Comparison of ENCODE assay signal across 9 cellular contexts in the genomic region with DNA sequence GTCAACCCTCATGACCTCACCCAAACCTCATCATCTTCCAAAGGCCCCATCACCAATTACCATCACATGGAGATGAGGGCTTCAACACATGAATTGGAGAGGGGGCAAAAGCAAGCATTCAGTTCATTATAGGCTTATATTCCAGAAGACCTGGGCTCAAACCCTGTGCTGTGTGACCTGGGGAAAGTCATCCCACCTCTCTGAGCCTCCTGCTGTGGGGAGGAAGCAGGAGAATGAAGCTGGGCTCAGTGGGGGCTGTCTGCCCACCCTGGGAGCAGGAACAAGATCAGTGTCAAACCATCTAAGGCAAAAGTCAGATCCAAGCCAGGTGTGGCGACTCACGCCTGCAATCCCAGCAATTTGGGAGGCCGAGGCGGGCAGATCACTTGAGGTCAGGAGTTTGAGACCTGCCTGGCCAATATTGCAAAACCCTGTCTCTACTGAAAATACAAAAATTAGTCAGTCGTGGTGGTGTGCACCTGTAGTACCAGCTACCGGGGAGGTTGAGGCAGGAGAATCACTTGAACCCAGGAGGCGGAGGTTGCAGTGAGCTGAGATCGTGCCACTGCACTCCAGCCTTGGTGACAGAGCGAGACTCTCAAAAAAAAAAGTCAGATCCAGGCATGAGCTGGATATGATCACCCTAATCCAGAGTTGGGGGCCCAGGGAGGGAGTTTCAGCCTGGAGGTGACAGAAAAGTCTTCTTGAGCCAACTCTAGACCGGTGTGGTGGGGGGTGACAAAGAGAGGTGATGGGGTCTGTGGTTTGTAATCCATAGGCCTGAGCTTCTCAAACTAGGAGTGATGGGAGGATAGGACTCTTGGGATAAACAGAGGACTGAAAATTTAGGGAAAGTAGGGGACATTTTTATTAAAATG. TPM values are rescaled to one million over a fixed set of nuclear protein-coding genes. Genes with fewer than 3 reads are reported as not detected.
DNase-seq lines count a peak whose midpoint lies in the region; ATAC-seq and TF ChIP-seq lines count a peak whose summit lies in the region.
"Had no signal": no experiment of that assay in that cellular context is flagged by ENCODE, and none has a peak within 500 bp of the region (broad histone marks: within the 10 kb centered on the region; RNA-seq: fewer than 3 reads in every experiment).

No MANE protein-coding gene starts in this region.

- DNase-seq in left ventricle myocardium inferior: no peak
- DNase-seq in Right ventricle myocardium inferior (ENCODE audit: missing footprints): no peak
- no peak for DNase-seq in mammary epithelial cell
- DNase-seq in SK-N-SH: no peak
- DNase-seq in putamen (ENCODE audit: low spot score): no peak
- no peak for DNase-seq in glomerular visceral epithelial cell (ENCODE audit: extremely low spot score)
- no peak for DNase-seq in NCI-H510A treated with DMSO at 0.1 percent for 48 hours (lab: John Stamatoyannopoulos, UW)
- DNase-seq: NCI-H146 had no signal

- H3K9me3 ChIP-seq in left ventricle myocardium inferior (replicated peaks): no peaks in the 10 kb centered on the region
- no peaks in the 10 kb centered on the region for H3K9me3 ChIP-seq in mammary epithelial cell (replicated peaks; ENCODE audit: insufficient read depth, low read length)
- H3K9me3 ChIP-seq in SK-N-SH: no peaks in the 10 kb centered on the region

- ATAC-seq in Right ventricle myocardium inferior: no peak

- H3F3A ChIP-seq in SK-N-SH (replicated peaks; ENCODE audit: insufficient read depth): peaks cover 42% of the 10 kb centered on the region

- peaks cover 29% of the 10 kb centered on the region for H3K4me1 Mint-ChIP-seq in nephron

- in situ Hi-C loops in mammary epithelial cell (cut with MboI; ENCODE audit: low sequenced_read_pairs in 2 of 2): no loop called here

- TF ChIP-seq EP300 in SK-N-SH (IDR thresholded peaks at IDR 0.05; ENCODE audit: borderline replicate concordance in 1 of 2, low read depth in 1 of 2, low read length in 1 of 2): no peak

- peaks cover 82% of the 10 kb centered on the region for H3K79me2 ChIP-seq in mammary epithelial cell (ENCODE audit: insufficient read depth, low read length)
- peaks cover 24% of the 10 kb centered on the region for H3K79me2 ChIP-seq in SK-N-SH (ENCODE audit: insufficient read depth)

- H3K27ac ChIP-seq in left ventricle myocardium inferior (replicated peaks) (peak overlapping the region; percentile 97), mammary epithelial cell (ENCODE audit: insufficient read depth, low read depth, low read length) (peak overlapping the region; percentile 29), SK-N-SH (ENCODE audit: low read depth in 2 of 2, low read length in 1 of 2) (no peak overlapping the region)

- BruUV-seq in mammary epithelial cell (replicated peaks; lab: Mats Ljungman, UMichigan): no TSS peak

- intact Hi-C loops in left ventricle myocardium inferior (cut with micrococcal nuclease): no loop called here
- intact Hi-C loops in Right ventricle myocardium inferior (cut with DNase I): loop anchor here (10.0 kb wide), 1 partner anchor 310 kb away; no protein-coding TSS in a partner anchor
- intact Hi-C loops in mammary epithelial cell (cut with micrococcal nuclease): no loop called here

- CTCF ChIA-PET in mammary epithelial cell (lab: Charles Lee; ENCODE audit: low non-redundant PET): no interaction called here
- CTCF ChIA-PET in SK-N-SH (lab: Yijun Ruan, JAX): interaction anchor here (0.6 to 7.7 kb wide), 5 partner anchors 13 to 80 kb away, joined by 3 to 90 read pairs (median 3); no protein-coding TSS in a partner anchor

- H3K36me3 ChIP-seq in left ventricle myocardium inferior (no peaks in the 10 kb centered on the region), mammary epithelial cell (ENCODE audit: insufficient read depth, low read length) (peaks cover 12% of the 10 kb centered on the region), SK-N-SH (replicated peaks in 1 of 2; ENCODE audit: control insufficient read depth in 1 of 2, insufficient read depth in 2 of 2, low read length in 1 of 2) (peaks cover 0 to 12% of the 10 kb centered on the region in 2 experiments)

- no peaks in the 10 kb centered on the region for H3K9me3 Mint-ChIP-seq in nephron

- H3K36me3 Mint-ChIP-seq in nephron (ENCODE audit: low read depth): peaks cover 16% of the 10 kb centered on the region

- no peaks in the 10 kb centered on the region for H3K27me3 ChIP-seq in left ventricle myocardium inferior (ENCODE audit: low read depth)
- no peaks in the 10 kb centered on the region for H3K27me3 ChIP-seq in mammary epithelial cell (ENCODE audit: insufficient read depth, low read length)
- H3K27me3 ChIP-seq in SK-N-SH (ENCODE audit: insufficient read depth): no peaks in the 10 kb centered on the region

- no peak for TF ChIP-seq CTCF in left ventricle myocardium inferior (IDR thresholded peaks at IDR 0.05; ENCODE audit: borderline replicate concordance)
- TF ChIP-seq CTCF in mammary epithelial cell (conservative IDR thresholded peaks at IDR 0.05 in 1 of 2, IDR thresholded peaks at IDR 0.05 in 1 of 2; ENCODE audit: extremely low read depth in 1 of 2, insufficient read depth in 1 of 2, low read depth in 1 of 2, low read length in 2 of 2): no peak
- no peak for TF ChIP-seq CTCF in nephron (IDR thresholded peaks at IDR 0.05; ENCODE audit: unreplicated experiment in 3 of 3)
- TF ChIP-seq CTCF in SK-N-SH (IDR thresholded peaks at IDR 0.05): no peak

- H3K9me2 ChIP-seq in SK-N-SH: no peaks in the 10 kb centered on the region

- H3K4me2 ChIP-seq in mammary epithelial cell (ENCODE audit: insufficient read depth, low read depth, low read length): no peak overlapping the region
- no peak overlapping the region for H3K4me2 ChIP-seq in SK-N-SH

- dilution Hi-C loops in mammary epithelial cell (cut with HindIII; ENCODE audit: low sequenced_read_pairs): no loop called here

- WGBS in mammary epithelial cell (ENCODE audit: low coverage, missing lambda C conversion rate): 85% methylated on average over 5 of the region's 10 CpGs
- 95% methylated on average over 8 of the region's 10 CpGs for WGBS in SK-N-SH (ENCODE audit: low lambda C conversion rate)

- no peak overlapping the region for H3K4me3 ChIP-seq in left ventricle myocardium inferior
- H3K4me3 ChIP-seq in mammary epithelial cell (replicated peaks in 1 of 3; ENCODE audit: insufficient read depth in 1 of 3, low read depth in 2 of 3, low read length in 3 of 3): no peak overlapping the region
- no peak overlapping the region for H3K4me3 ChIP-seq in SK-N-SH (ENCODE audit: low read depth in 2 of 2, low read length in 1 of 2)

- H3K4me3 Mint-ChIP-seq in nephron: peak overlapping the region; percentile 89 to 91 (median 91)

- H3K27ac Mint-ChIP-seq in nephron: peak overlapping the region; percentile 92 to 100 (median 97)

- H3K4me1 ChIP-seq in left ventricle myocardium inferior (peaks cover 66% of the 10 kb centered on the region), mammary epithelial cell (ENCODE audit: insufficient read depth, low read length) (peaks cover 35% of the 10 kb centered on the region), SK-N-SH (ENCODE audit: control insufficient read depth in 1 of 2, insufficient read depth in 2 of 2, low read depth in 1 of 2, low read length in 1 of 2) (peaks cover 7 to 14% of the 10 kb centered on the region in 2 experiments)

- POLR2A ChIA-PET in SK-N-SH (lab: Yijun Ruan, JAX): interaction anchor here (0.6 kb wide), 1 partner anchor 15 kb away, joined by 3 read pairs; no protein-coding TSS in a partner anchor

- H4K20me1 ChIP-seq in mammary epithelial cell (ENCODE audit: insufficient read depth, low read length) (no peaks in the 10 kb centered on the region), SK-N-SH (ENCODE audit: insufficient read depth) (no peaks in the 10 kb centered on the region)

- H2AFZ ChIP-seq in mammary epithelial cell (ENCODE audit: low read depth, low read length) (no peak overlapping the region), SK-N-SH (ENCODE audit: low read depth) (no peak overlapping the region)

- no peak overlapping the region for H3K9ac ChIP-seq in mammary epithelial cell (ENCODE audit: insufficient read depth, low read length)
- no peak overlapping the region for H3K9ac ChIP-seq in SK-N-SH

- no peak for TF ChIP-seq RAD21 in SK-N-SH (IDR thresholded peaks at IDR 0.05; ENCODE audit: low read length)

- H3K27me3 Mint-ChIP-seq in nephron (ENCODE audit: low read depth): no peaks in the 10 kb centered on the region

TF ChIP-seq in SK-N-SH, 30 proteins besides CTCF, POLR2A, EP300 and RAD21:
- TF ChIP-seq ELF1 (IDR thresholded peaks at IDR 0.05): no peak
- TF ChIP-seq YY1 (IDR thresholded peaks at IDR 0.05; ENCODE audit: low read depth): no peak
- TF ChIP-seq JUND (IDR thresholded peaks at IDR 0.05): no peak
- TF ChIP-seq POLR2AphosphoS5 (IDR thresholded peaks at IDR 0.05; ENCODE audit: low read depth, low read length): no peak
- TF ChIP-seq SMC3 (IDR thresholded peaks at IDR 0.05; ENCODE audit: low read depth, low read length): no peak

RNA-seq across cellular contexts. Expression of gene TPM4, which starts 1.6 kb away (rescaled TPM):
- total RNA-seq in left ventricle myocardium inferior: 69.6 TPM
- 106 TPM for total RNA-seq in Right ventricle myocardium inferior
- 100 to 1,000 TPM; 716 to 802 TPM for total RNA-seq in mammary epithelial cell
- 499 TPM for polyA plus RNA-seq in mammary epithelial cell
- 299 TPM for polyA minus RNA-seq in mammary epithelial cell
- polyA plus RNA-seq in SK-N-SH (2012; rRNA removed): 415 and 440 TPM in 2 replicates
- polyA plus RNA-seq in SK-N-SH (2012; cell fraction: cytosol; rRNA removed): 478 and 600 TPM in 2 replicates
- 280 and 324 TPM in 2 replicates for polyA plus RNA-seq in SK-N-SH (2012; cell fraction: nucleus; rRNA removed)

RNA-seq across cellular contexts. Expression of gene RAB8A, which starts 37.0 kb away (rescaled TPM):
- total RNA-seq in left ventricle myocardium inferior: 17.7 TPM
- 25.6 TPM for total RNA-seq in Right ventricle myocardium inferior
- total RNA-seq in mammary epithelial cell: 10 to 100 TPM; 46.0 to 70.1 TPM
- 131 TPM for polyA plus RNA-seq in mammary epithelial cell
- 123 TPM for polyA minus RNA-seq in mammary epithelial cell
- polyA plus RNA-seq in SK-N-SH (2012; rRNA removed): 55.2 and 58.0 TPM in 2 replicates
- 54.9 and 59.5 TPM in 2 replicates for polyA plus RNA-seq in SK-N-SH (2012; cell fraction: cytosol; rRNA removed)
- 28.4 and 29.0 TPM in 2 replicates for polyA plus RNA-seq in SK-N-SH (2012; cell fraction: nucleus; rRNA removed)

Comparison
In these comparisons a context has a peak if more than half of its experiments do, and no peak if none do; other contexts are left out.
1. H3K27ac ChIP-seq: peak in left ventricle myocardium inferior (single experiment) and mammary epithelial cell (single experiment); none in SK-N-SH (0 of 2).